1 cellular context compared by ENCODE assay signal in genomic region chr11:61701298-61701993, GRCh38.
TF ChIP-seq lines count a peak whose summit lies in the region.

No MANE protein-coding gene starts in this region.

TF ChIP-seq in K562, 482 proteins besides CTCF, POLR2A, EP300 and RAD21 (continued from another document):
- TF ChIP-seq MBD2 (IDR thresholded peaks at IDR 0.05; ENCODE audit: borderline replicate concordance, low read depth) (no peak), SNIP1 (IDR thresholded peaks at IDR 0.05; ENCODE audit: low read depth) (no peak), NR2C1 (IDR thresholded peaks at IDR 0.05) (no peak), NR2C1 (tag; IDR thresholded peaks at IDR 0.05) (no peak), ZBTB49 (CRISPR knock-in tag; IDR thresholded peaks at IDR 0.05; ENCODE audit: borderline replicate concordance) (no peak), ELF1 (tag; IDR thresholded peaks at IDR 0.05) (no peak), MEIS2 (IDR thresholded peaks at IDR 0.05; ENCODE audit: partially characterized antibody) (no peak), BACH1 (tag; IDR thresholded peaks at IDR 0.05) (no peak)
- TF ChIP-seq, protein P1, sequence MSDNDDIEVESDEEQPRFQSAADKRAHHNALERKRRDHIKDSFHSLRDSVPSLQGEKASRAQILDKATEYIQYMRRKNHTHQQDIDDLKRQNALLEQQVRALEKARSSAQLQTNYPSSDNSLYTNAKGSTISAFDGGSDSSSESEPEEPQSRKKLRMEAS (CRISPR knock-in tag; IDR thresholded peaks at IDR 0.05), result peak; percentile 32; the same call in 1 of the 2 replicates
- TF ChIP-seq, protein P2, sequence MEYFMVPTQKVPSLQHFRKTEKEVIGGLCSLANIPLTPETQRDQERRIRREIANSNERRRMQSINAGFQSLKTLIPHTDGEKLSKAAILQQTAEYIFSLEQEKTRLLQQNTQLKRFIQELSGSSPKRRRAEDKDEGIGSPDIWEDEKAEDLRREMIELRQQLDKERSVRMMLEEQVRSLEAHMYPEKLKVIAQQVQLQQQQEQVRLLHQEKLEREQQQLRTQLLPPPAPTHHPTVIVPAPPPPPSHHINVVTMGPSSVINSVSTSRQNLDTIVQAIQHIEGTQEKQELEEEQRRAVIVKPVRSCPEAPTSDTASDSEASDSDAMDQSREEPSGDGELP (CRISPR knock-in tag; IDR thresholded peaks at IDR 0.05; ENCODE audit: borderline replicate concordance), result peak; percentile 32; the same call in 1 of the 2 replicates
